In genomic region chr17:35553310-35553709, GRCh38 we compare ENCODE assay signal across 9 cellular contexts. TPM values are rescaled to one million over a fixed set of nuclear protein-coding genes. Genes with fewer than 3 reads are reported as not detected.
"Had no signal": no experiment of that assay in that cellular context is flagged by ENCODE, and none has a peak within 500 bp of the region (broad histone marks: within the 10 kb centered on the region; RNA-seq: fewer than 3 reads in every experiment).

No MANE protein-coding gene starts in this region.

- H3K27ac ChIP-seq: HL-60 had no signal

- ATAC-seq: GM23338 had no signal

- H3K4me2 ChIP-seq: GM23338 had no signal

- H3K4me3 ChIP-seq: GM23338 had no signal

- DNase-seq: H9, HCEC 1CT, KG1 had no signal

- FAIRE-seq: H1, H54 had no signal

- H2AFZ ChIP-seq: GM23338 had no signal

RNA-seq across cellular contexts. Expression of gene SLFN14, which starts 7.3 kb away (rescaled TPM):
- total RNA-seq: H1, H9, HT1080 had no signal
- polyA plus RNA-seq: GM23338, IgD-negative memory B cell had no signal

RNA-seq across cellular contexts. Expression of gene SLFN12L, which starts 15.8 kb away (rescaled TPM):
- total RNA-seq: GM23338, H1, H9, HT1080 had no signal
- polyA plus RNA-seq: GM23338, H1 had no signal
